ENCODE assay signal across 10 cellular contexts in genomic region chr2:127386246-127386645, GRCh38. TPM values are rescaled to one million over a fixed set of nuclear protein-coding genes. Genes with fewer than 3 reads are reported as not detected.
A peak's percentile ranks its signal among the peaks of the same experiment; 100 is the strongest.
DNase-seq lines count a peak whose midpoint lies in the region; ATAC-seq, FAIRE-seq and TF ChIP-seq lines count a peak whose summit lies in the region.
"Had no signal": no experiment of that assay in that cellular context is flagged by ENCODE, and none has a peak within 500 bp of the region (broad histone marks: within the 10 kb centered on the region; RNA-seq: fewer than 3 reads in every experiment).

No MANE protein-coding gene starts in this region.

- CTCF ChIA-PET in GM12878 (lab: Yijun Ruan, JAX), result interaction anchor here (1.1 to 2.1 kb wide), 5 partner anchors 29 to 189 kb away, joined by 3 to 7 read pairs (median 3); no protein-coding TSS in a partner anchor

- intact Hi-C loops in GM12878 (cut with micrococcal nuclease; ENCODE audit: unreplicated experiment) (no loop called here), posterior vena cava (cut with DNase I) (no loop called here)

- no peak overlapping the region for H3K27ac ChIP-seq in GM12878 (ENCODE audit: control insufficient read depth, insufficient read depth)
- H3K27ac ChIP-seq in mucosa of rectum (ENCODE audit: low read depth in 2 of 2, low read length in 2 of 2), result no peak overlapping the region

- no peaks in the 10 kb centered on the region for H4K20me1 ChIP-seq in GM12878 (ENCODE audit: control insufficient read depth, insufficient read depth)

- no peak for TF ChIP-seq POLR2A in GM12878 (IDR thresholded peaks at IDR 0.05; ENCODE audit: low read depth, low read length)

- H3K27me3 Mint-ChIP-seq in IgD-negative memory B cell, result peaks cover 2% of the 10 kb centered on the region

- H3K9me3 ChIP-seq in GM12878 (replicated peaks; ENCODE audit: control insufficient read depth, insufficient read depth, low read length), result no peaks in the 10 kb centered on the region
- H3K9me3 ChIP-seq in mucosa of rectum (ENCODE audit: control insufficient read depth in 2 of 2, low read length in 2 of 2), result no peaks in the 10 kb centered on the region

- H3K27ac Mint-ChIP-seq in IgD-negative memory B cell, result peak overlapping the region in 2 of 3 donors; percentile 94 to 98

- POLR2A ChIA-PET in GM12878 (lab: Charles Lee), result interaction anchor here (0.6 to 1.5 kb wide), 6 partner anchors 13 to 473 kb away, joined by 3 to 7 read pairs (median 4); partner anchors contain the start of gene ERCC3

- peaks cover 55% of the 10 kb centered on the region for H3K79me2 ChIP-seq in GM12878 (ENCODE audit: control insufficient read depth, insufficient read depth, low read length)

- peak overlapping the region; percentile 74 for H3K4me2 ChIP-seq in GM12878 (ENCODE audit: control insufficient read depth, insufficient read depth)

- peaks cover 21% of the 10 kb centered on the region for H3K4me1 ChIP-seq in GM12878 (ENCODE audit: control insufficient read depth, insufficient read depth, low read length)
- peaks cover 7 to 28% of the 10 kb centered on the region in 2 donors for H3K4me1 ChIP-seq in mucosa of rectum (ENCODE audit: control insufficient read depth in 2 of 2, insufficient read depth in 2 of 2, low read length in 2 of 2)

- H2AFZ ChIP-seq in GM12878 (ENCODE audit: control insufficient read depth, low read depth, low read length), result no peak overlapping the region

- SMC1A ChIA-PET in GM12878 (lab: Charles Lee; ENCODE audit: uncharacterized antibody, unreplicated experiment), result interaction anchor here (0.9 to 1.3 kb wide), 5 partner anchors 9 to 30 kb away, joined by 3 to 5 read pairs (median 3); no protein-coding TSS in a partner anchor

- in situ Hi-C loops in GM12878 (cut with MboI), result loop anchor here (25.0 kb wide), 1 partner anchor 724 kb away; the partner anchor contains the start of gene GYPC

- WGBS in GM12878 (ENCODE audit: insufficient coverage, insufficient replicate concordance, low lambda C conversion rate, missing lambda C conversion rate), result 86% methylated on average over 4 of the region's 4 CpGs

- BruUV-seq in GM12878 (replicated peaks; lab: Mats Ljungman, UMichigan), result no TSS peak

- peaks cover 34 to 68% (median 67%) of the 10 kb centered on the region in 3 donors for H3K4me1 Mint-ChIP-seq in IgD-negative memory B cell

- TF ChIP-seq CTCF in AG09309 (IDR thresholded peaks at IDR 0.05; ENCODE audit: control insufficient read depth, insufficient read depth, low read depth, low read length, missing control alignments) (no peak), GM12878 (IDR thresholded peaks at IDR 0.05 in 2 of 3, conservative IDR thresholded peaks at IDR 0.05 in 1 of 3; ENCODE audit: control insufficient read depth in 2 of 3, extremely low read depth in 1 of 3, insufficient read depth in 1 of 3, low read depth in 3 of 3, low read length in 3 of 3) (no peak)

- no peaks in the 10 kb centered on the region for H3K9me3 Mint-ChIP-seq in IgD-negative memory B cell

- H3K36me3 Mint-ChIP-seq in IgD-negative memory B cell, result peaks cover 2% of the 10 kb centered on the region

- H3K27me3 ChIP-seq in GM12878 (replicated peaks in 1 of 2; ENCODE audit: control insufficient read depth in 2 of 2, insufficient read depth in 2 of 2, low read length in 1 of 2) (no peaks in the 10 kb centered on the region), mucosa of rectum (ENCODE audit: control insufficient read depth in 2 of 2, insufficient read depth in 2 of 2, low read length in 2 of 2) (no peaks in the 10 kb centered on the region)

- no peak for TF ChIP-seq EP300 in GM12878 (IDR thresholded peaks at IDR 0.05; ENCODE audit: borderline replicate concordance in 1 of 2, control insufficient read depth in 1 of 2, low read depth in 2 of 2, low read length in 2 of 2)

- H3K36me3 ChIP-seq in GM12878 (ENCODE audit: control insufficient read depth in 2 of 2, insufficient read depth in 2 of 2, low read length in 1 of 2) (no peaks in the 10 kb centered on the region; a peak in 1 of 4 replicates), mucosa of rectum (ENCODE audit: control insufficient read depth in 2 of 2, insufficient read depth in 2 of 2, low read length in 2 of 2) (no peaks in the 10 kb centered on the region)

- peak overlapping the region; percentile 15 for H3K4me3 ChIP-seq in AG09309 (ENCODE audit: control insufficient read depth, low read depth, low read length)
- peak overlapping the region; percentile 81 for H3K4me3 ChIP-seq in GM12878
- peak overlapping the region; percentile 85 to 99 for H3K4me3 ChIP-seq in mucosa of rectum (ENCODE audit: low read length in 2 of 2)

- TF ChIP-seq RAD21 in GM12878 (IDR thresholded peaks at IDR 0.05; ENCODE audit: insufficient read depth, low read depth, low read length), result no peak

- RAD21 ChIA-PET in GM12878 (lab: Charles Lee; ENCODE audit: unreplicated experiment), result interaction anchor here (1.3 kb wide), 1 partner anchor 205 kb away, joined by 3 read pairs; no protein-coding TSS in a partner anchor

- no peak for DNase-seq in AG09309 (ENCODE audit: low read depth)
- no peak for DNase-seq in GM12878 (ENCODE audit: low read depth, low spot score)
- DNase-seq in posterior vena cava (ENCODE audit: low spot score), result no peak
- DNase-seq: activated effector memory CD4-positive, alpha-beta T cell treated with anti-CD3 and anti-CD28 coated beads, Interleukin-2, amount 50 U/mL, for 16 hours had no signal

- FAIRE-seq in GM12878 (lab: Jason Lieb, UNC), result no peak

- H3K4me3 Mint-ChIP-seq in IgD-negative memory B cell, result peak overlapping the region; percentile 74 to 98 (median 88)

- ATAC-seq in GM12878 (no peak), GM19395 (IDR thresholded peaks at IDR 0.05; ENCODE audit: unreplicated experiment) (no peak), HG02973 (IDR thresholded peaks at IDR 0.05; ENCODE audit: unreplicated experiment) (no peak)
- ATAC-seq in activated CD4-positive, CD25-positive, alpha-beta regulatory T cell treated with anti-CD3 and anti-CD28 coated beads, Interleukin-2, amount 50 U/mL, for 24 hours, result no peak

- H3K9ac ChIP-seq in GM12878 (ENCODE audit: control insufficient read depth, insufficient read depth, low read length) (no peak overlapping the region), mucosa of rectum (ENCODE audit: low read depth in 1 of 2, low read length in 2 of 2) (peak overlapping the region; percentile 43 to 98)

TF ChIP-seq in GM12878, 131 proteins besides CTCF, POLR2A, EP300 and RAD21:
- TF ChIP-seq CBX3 (IDR thresholded peaks at IDR 0.05; ENCODE audit: borderline replicate concordance, low read depth) (no peak), MLLT1 (IDR thresholded peaks at IDR 0.05) (peak; percentile 91)

RNA-seq across cellular contexts. Expression of gene MAP3K2, which starts 1.5 kb away (rescaled TPM):
- polyA plus RNA-seq in IgD-negative memory B cell (66.8 TPM), GM12878 (2011; rRNA removed) (18.1 and 22.4 TPM in 2 replicates), GM12878 (2014; fragmentation: Illumina TruSeq; extraction: Trizol) (14.5 and 16.5 TPM in 2 replicates), GM12878 (2014; fragmentation: Nextera tagmentation; extraction: Ambion mirVana) (1 to 10 TPM; 2.7 to 6.4 TPM), GM12878 (2014; rRNA removed) (10.9 and 12.8 TPM in 2 replicates), GM12878 (2016; fragmentation: Nextera tagmentation; extraction: Ambion mirVana) (10 to 100 TPM in 1 of 2 experiments, 1 to 10 TPM in 1; 4.9 to 26.3 TPM)
- 54.9 and 64.4 TPM in 2 replicates for total RNA-seq in GM12878 (2013; cell fraction: nucleolus; rRNA removed)
- total RNA-seq in GM12878 (2014; rRNA removed) (24.1 and 25.1 TPM in 2 replicates), GM12878 (2014; rRNA removed; fragmentation: Illumina TruSeq; extraction: Trizol) (15.7 and 17.7 TPM in 2 replicates), GM12878 (2021) (35.9 and 39.6 TPM in 2 replicates), posterior vena cava (10 to 100 TPM; 63.9 to 68.5 TPM)
- polyA plus RNA-seq in GM12878 (2011; ENCODE audit: low read depth), result 3.7 TPM
- 8.6 and 12.7 TPM in 2 replicates for polyA plus RNA-seq in GM12878 (2011; cell fraction: cytosol; rRNA removed)
- 19.5 and 21.1 TPM in 2 replicates for polyA plus RNA-seq in GM12878 (2011; cell fraction: nucleus; rRNA removed)
- 9.1 and 9.4 TPM in 2 replicates for polyA plus RNA-seq in GM12878 (2012)
- polyA minus RNA-seq in GM12878 (2011; rRNA and poly(A)+ RNA removed), result 32.1 and 45.6 TPM in 2 replicates
- polyA minus RNA-seq in GM12878 (2011; cell fraction: cytosol; rRNA and poly(A)+ RNA removed), result 20.6 and 29.6 TPM in 2 replicates
- polyA minus RNA-seq in GM12878 (2011; cell fraction: nucleus; rRNA and poly(A)+ RNA removed), result 15.7 and 26.8 TPM in 2 replicates

RNA-seq across cellular contexts. Expression of gene PROC, which starts 32.0 kb away (rescaled TPM):
- polyA plus RNA-seq in IgD-negative memory B cell (not detected), GM12878 (2011; rRNA removed) (not detected in 2 replicates), GM12878 (2014; fragmentation: Illumina TruSeq; extraction: Trizol) (not detected in 2 replicates), GM12878 (2014; fragmentation: Nextera tagmentation; extraction: Ambion mirVana) (not detected), GM12878 (2014; rRNA removed) (not detected in 2 replicates), GM12878 (2016; fragmentation: Nextera tagmentation; extraction: Ambion mirVana) (not detected)
- total RNA-seq in GM12878 (2013; cell fraction: nucleolus; rRNA removed), result not detected in 2 replicates
- total RNA-seq in GM12878 (2014; rRNA removed) (not detected in 2 replicates), GM12878 (2014; rRNA removed; fragmentation: Illumina TruSeq; extraction: Trizol) (not detected in 2 replicates), GM12878 (2021) (not detected in 2 replicates), posterior vena cava (not detected)
- not detected for polyA plus RNA-seq in GM12878 (2011; ENCODE audit: low read depth)
- not detected in 2 replicates for polyA plus RNA-seq in GM12878 (2011; cell fraction: cytosol; rRNA removed)
- not detected in 2 replicates for polyA plus RNA-seq in GM12878 (2011; cell fraction: nucleus; rRNA removed)
- polyA plus RNA-seq in GM12878 (2012), result not detected in 2 replicates
- not detected in 2 replicates for polyA minus RNA-seq in GM12878 (2011; rRNA and poly(A)+ RNA removed)
- not detected in 2 replicates for polyA minus RNA-seq in GM12878 (2011; cell fraction: cytosol; rRNA and poly(A)+ RNA removed)
- polyA minus RNA-seq in GM12878 (2011; cell fraction: nucleus; rRNA and poly(A)+ RNA removed), result not detected in 2 replicates
- total RNA-seq: HT1080 had no signal

Comparison
In these comparisons a context has a peak if more than half of its experiments do, and no peak if none do; other contexts are left out.
1. H3K4me3 ChIP-seq: peak in every context shown above with its lines; median percentile 92 in mucosa of rectum; 81 in GM12878; 15 in AG09309.